Comparison of ENCODE assay signal across 16 cellular contexts in the genomic region with DNA sequence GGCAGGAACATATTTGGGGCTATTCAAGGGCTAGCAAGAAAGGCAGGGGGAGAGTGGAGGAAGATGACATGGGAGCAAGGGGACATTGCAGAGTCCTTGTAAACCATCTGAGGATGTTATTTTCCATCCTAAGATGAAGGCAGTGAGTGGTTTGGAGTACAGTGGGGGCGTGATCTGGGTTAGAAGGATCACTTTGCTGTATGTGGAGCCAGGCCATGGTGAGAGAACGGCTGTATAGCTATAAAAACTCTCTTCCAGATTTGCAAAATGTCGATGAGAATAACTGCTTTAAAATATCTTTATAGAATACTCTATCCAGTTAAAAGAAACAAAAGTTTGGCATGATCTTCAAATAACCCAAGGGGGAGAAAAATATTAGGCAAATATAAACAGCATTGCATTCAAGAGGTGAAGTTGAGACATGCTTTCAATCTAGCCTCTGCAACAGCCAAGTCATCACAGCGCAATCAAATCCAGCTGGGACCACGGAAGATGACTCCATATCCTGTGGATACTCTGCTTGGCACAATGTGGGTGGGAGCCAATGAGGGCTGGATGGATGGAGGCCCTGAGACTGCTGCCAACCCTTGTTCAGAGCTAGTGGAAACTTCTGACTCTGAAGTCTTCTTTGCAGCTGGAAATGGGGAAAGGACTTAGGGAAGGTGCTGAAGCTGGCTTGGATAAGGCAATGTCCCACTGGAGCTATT.
DNase-seq lines count a peak whose midpoint lies in the region; ATAC-seq and TF ChIP-seq lines count a peak whose summit lies in the region.
"Had no signal": no experiment of that assay in that cellular context is flagged by ENCODE, and none has a peak within 500 bp of the region (broad histone marks: within the 10 kb centered on the region; RNA-seq: fewer than 3 reads in every experiment).

No MANE protein-coding gene starts in this region.

- H3K79me1 ChIP-seq in neuronal stem cell (ENCODE audit: low read depth, low read length) = no peaks in the 10 kb centered on the region

- no peak overlapping the region for H2AFZ ChIP-seq in neuronal stem cell (ENCODE audit: low read length)
- H2AFZ ChIP-seq: parathyroid adenoma had no signal

- no peak overlapping the region for H2BK120ac ChIP-seq in neuronal stem cell (ENCODE audit: low read depth, low read length)

- no peaks in the 10 kb centered on the region for H3K27me3 ChIP-seq in neuronal stem cell (ENCODE audit: control insufficient read depth in 3 of 3, insufficient read depth in 3 of 3, low read depth in 1 of 3, low read length in 3 of 3)
- H3K27me3 ChIP-seq: heart left ventricle had no signal

- no peak overlapping the region for H3K4me2 ChIP-seq in neuronal stem cell (ENCODE audit: insufficient read depth, low read length, poor library complexity, severe bottlenecking)

- WGBS in neuronal stem cell (ENCODE audit: extremely low coverage in 2 of 2, insufficient read length in 2 of 2, insufficient replicate concordance in 1 of 2), 2 donors = no CpG with 5 or more reads among the region's 5 CpGs

- H3K4me1 ChIP-seq in neuronal stem cell (ENCODE audit: control insufficient read depth in 2 of 2, insufficient read depth in 1 of 2, low read depth in 1 of 2, low read length in 2 of 2) = no peaks in the 10 kb centered on the region
- H3K4me1 ChIP-seq: parathyroid adenoma had no signal

- H3K36me3 Mint-ChIP-seq in activated naive CD4-positive, alpha-beta T cell treated with anti-CD3 and anti-CD28 coated beads, Interleukin-2, amount 10 ng/mL, durations not matched to agents 7 days and 5 days = no peaks in the 10 kb centered on the region
- H3K36me3 Mint-ChIP-seq: CD4-positive, CD25-positive, alpha-beta regulatory T cell; stimulated activated memory B cell treated with anti-CD40 and anti-IgM and Interleukin-4, amounts not matched to agents 10 μg/mL and 1 μg/mL and 100 μg/mL, for 72 hours had no signal

- CTCF ChIA-PET in RWPE1 (lab: Yijun Ruan, JAX) = interaction anchor here (0.6 to 0.7 kb wide), 2 partner anchors 17 to 125 kb away, joined by 3 to 7 read pairs; no protein-coding TSS in a partner anchor
- CTCF ChIA-PET in activated naive CD4-positive, alpha-beta T cell treated with anti-CD3 and anti-CD28 coated beads, Interleukin-2, amount 10 ng/mL, durations not matched to agents 7 days and 5 days (lab: Charles Lee) = no interaction called here

- no peak overlapping the region for H3K27ac Mint-ChIP-seq in activated naive CD4-positive, alpha-beta T cell treated with anti-CD3 and anti-CD28 coated beads, Interleukin-2, amount 10 ng/mL, durations not matched to agents 7 days and 5 days
- H3K27ac Mint-ChIP-seq: CD4-positive, CD25-positive, alpha-beta regulatory T cell; stimulated activated memory B cell treated with anti-CD40 and anti-IgM and Interleukin-4, amounts not matched to agents 10 μg/mL and 1 μg/mL and 100 μg/mL, for 72 hours; T-helper 2 cell treated with Interferon-gamma antibody and Interleukin-4, amounts not matched to agents 5 μg/mL and 100 μg/mL, for 36 hours had no signal

- H3K23ac ChIP-seq in neuronal stem cell (ENCODE audit: low read depth, low read length, poor library complexity) = no peak overlapping the region

- H3K27ac ChIP-seq in RWPE1 = peak overlapping the region; percentile 67
- H3K27ac ChIP-seq in neuronal stem cell (replicated peaks; ENCODE audit: low read length) = no peak overlapping the region
- H3K27ac ChIP-seq: heart left ventricle, parathyroid adenoma had no signal

- no peak overlapping the region for H2BK15ac ChIP-seq in neuronal stem cell (ENCODE audit: low read length)

- no peak overlapping the region for H3K4me3 Mint-ChIP-seq in activated naive CD4-positive, alpha-beta T cell treated with anti-CD3 and anti-CD28 coated beads, Interleukin-2, amount 10 ng/mL, durations not matched to agents 7 days and 5 days
- H3K4me3 Mint-ChIP-seq: CD4-positive, CD25-positive, alpha-beta regulatory T cell; stimulated activated memory B cell treated with anti-CD40 and anti-IgM and Interleukin-4, amounts not matched to agents 10 μg/mL and 1 μg/mL and 100 μg/mL, for 72 hours; T-helper 2 cell treated with Interferon-gamma antibody and Interleukin-4, amounts not matched to agents 5 μg/mL and 100 μg/mL, for 36 hours had no signal

- no peaks in the 10 kb centered on the region for H3K4me1 Mint-ChIP-seq in activated naive CD4-positive, alpha-beta T cell treated with anti-CD3 and anti-CD28 coated beads, Interleukin-2, amount 10 ng/mL, durations not matched to agents 7 days and 5 days
- H3K4me1 Mint-ChIP-seq: CD4-positive, CD25-positive, alpha-beta regulatory T cell had no signal

- POLR2A ChIA-PET in RWPE1 (lab: Yijun Ruan, JAX; ENCODE audit: low non-redundant PET) = no interaction called here

- peak overlapping the region; percentile 57 for H3K14ac ChIP-seq in neuronal stem cell (ENCODE audit: low read length)

- in situ Hi-C loops in GM13977 (cut with MboI; ENCODE audit: low pct_unique_long_range_greater_than_20kb, low sequenced_read_pairs, unreplicated experiment) = no loop called here

- H2BK5ac ChIP-seq in neuronal stem cell (ENCODE audit: low read length) = no peak overlapping the region

- H3K9me3 ChIP-seq in neuronal stem cell (replicated peaks in 1 of 2; ENCODE audit: control insufficient read depth in 2 of 2, insufficient read depth in 1 of 2, low read depth in 1 of 2, low read length in 2 of 2) = peaks cover 0 to 2% of the 10 kb centered on the region in 2 donors
- H3K9me3 ChIP-seq: heart left ventricle had no signal

- DNase-seq in Daoy (ENCODE audit: low read depth) = peak; percentile 76
- DNase-seq in RWPE1 (ENCODE audit: low spot score) = peak; percentile 38
- peak; percentile 98 for DNase-seq in fibroblast of gingiva (ENCODE audit: low read depth)
- DNase-seq in neuronal stem cell (ENCODE audit: low spot score) = no peak
- DNase-seq in DMS 273 treated with DMSO at 0.1 percent for 48 hours (lab: John Stamatoyannopoulos, UW) = no peak
- DNase-seq in activated naive CD4-positive, alpha-beta T cell treated with anti-CD3 and anti-CD28 coated beads, Interleukin-2, amount 10 ng/mL, durations not matched to agents 7 days and 5 days = no peak
- no peak for DNase-seq in GM13977 (ENCODE audit: low spot score)
- DNase-seq: activated naive CD4-positive, alpha-beta T cell treated with Interleukin-2 at 50 U/mL for 16 hours; CD4-positive, CD25-positive, alpha-beta regulatory T cell; MM.1S; stimulated activated CD4-positive, alpha-beta T cell treated with anti-CD3 and anti-CD28 coated beads, Interleukin-2, amount 100 ng/mL, for 48 hours had no signal

- no peak overlapping the region for H4K91ac ChIP-seq in neuronal stem cell (ENCODE audit: low read depth, low read length, poor library complexity)

- no peak overlapping the region for H3K9ac ChIP-seq in neuronal stem cell (ENCODE audit: low read depth, low read length, poor library complexity)
- H3K9ac ChIP-seq: parathyroid adenoma had no signal

- TF ChIP-seq CTCF in RWPE1 (conservative IDR thresholded peaks at IDR 0.05; ENCODE audit: low read depth) (no peak), GM13977 (IDR thresholded peaks at IDR 0.05; ENCODE audit: extremely low read depth, insufficient read depth, missing control alignments) (no peak)

- no peaks in the 10 kb centered on the region for H3K9me3 Mint-ChIP-seq in activated naive CD4-positive, alpha-beta T cell treated with anti-CD3 and anti-CD28 coated beads, Interleukin-2, amount 10 ng/mL, durations not matched to agents 7 days and 5 days
- H3K9me3 Mint-ChIP-seq: CD4-positive, CD25-positive, alpha-beta regulatory T cell; stimulated activated memory B cell treated with anti-CD40 and anti-IgM and Interleukin-4, amounts not matched to agents 10 μg/mL and 1 μg/mL and 100 μg/mL, for 72 hours; T-helper 2 cell treated with Interferon-gamma antibody and Interleukin-4, amounts not matched to agents 5 μg/mL and 100 μg/mL, for 36 hours had no signal

- no peak overlapping the region for H3K4me3 ChIP-seq in neuronal stem cell (ENCODE audit: low read length in 2 of 2)
- H3K4me3 ChIP-seq: heart left ventricle had no signal

- no peak overlapping the region for H2AK5ac ChIP-seq in neuronal stem cell (ENCODE audit: low read depth, low read length)

- H3K4ac ChIP-seq in neuronal stem cell (ENCODE audit: low read length) = no peak overlapping the region

- H3K36me3 ChIP-seq in neuronal stem cell (replicated peaks in 1 of 2; ENCODE audit: control insufficient read depth in 2 of 2, insufficient read depth in 2 of 2, low read length in 2 of 2) = no peaks in the 10 kb centered on the region
- H3K36me3 ChIP-seq: heart left ventricle had no signal

- H3K27me3 Mint-ChIP-seq in activated naive CD4-positive, alpha-beta T cell treated with anti-CD3 and anti-CD28 coated beads, Interleukin-2, amount 10 ng/mL, durations not matched to agents 7 days and 5 days = no peaks in the 10 kb centered on the region
- H3K27me3 Mint-ChIP-seq: CD4-positive, CD25-positive, alpha-beta regulatory T cell; stimulated activated memory B cell treated with anti-CD40 and anti-IgM and Interleukin-4, amounts not matched to agents 10 μg/mL and 1 μg/mL and 100 μg/mL, for 72 hours had no signal

- no peak overlapping the region for H2BK12ac ChIP-seq in neuronal stem cell (ENCODE audit: low read length)

- no peak overlapping the region for H3K18ac ChIP-seq in neuronal stem cell (ENCODE audit: low read length)

- no peak for ATAC-seq in GM18868 (IDR thresholded peaks at IDR 0.05; ENCODE audit: unreplicated experiment)
- ATAC-seq: stimulated activated memory B cell treated with anti-CD40 and anti-IgM and Interleukin-4, amounts not matched to agents 10 μg/mL and 1 μg/mL and 100 μg/mL, for 72 hours had no signal

- no peak overlapping the region for H4K8ac ChIP-seq in neuronal stem cell (ENCODE audit: low read depth, low read length)

Comparison
In these comparisons a context has a peak if more than half of its experiments do, and no peak if none do; other contexts are left out.
1. DNase-seq: peak in Daoy (single experiment), RWPE1 (single experiment) and fibroblast of gingiva (single experiment); none in neuronal stem cell (single experiment), DMS 273 treated with DMSO at 0.1 percent for 48 hours (single experiment), activated naive CD4-positive, alpha-beta T cell treated with anti-CD3 and anti-CD28 coated beads, Interleukin-2, amount 10 ng/mL, durations not matched to agents 7 days and 5 days (single experiment) and GM13977 (single experiment).